ENCODE assay signal across 9 cellular contexts in the genomic region with DNA sequence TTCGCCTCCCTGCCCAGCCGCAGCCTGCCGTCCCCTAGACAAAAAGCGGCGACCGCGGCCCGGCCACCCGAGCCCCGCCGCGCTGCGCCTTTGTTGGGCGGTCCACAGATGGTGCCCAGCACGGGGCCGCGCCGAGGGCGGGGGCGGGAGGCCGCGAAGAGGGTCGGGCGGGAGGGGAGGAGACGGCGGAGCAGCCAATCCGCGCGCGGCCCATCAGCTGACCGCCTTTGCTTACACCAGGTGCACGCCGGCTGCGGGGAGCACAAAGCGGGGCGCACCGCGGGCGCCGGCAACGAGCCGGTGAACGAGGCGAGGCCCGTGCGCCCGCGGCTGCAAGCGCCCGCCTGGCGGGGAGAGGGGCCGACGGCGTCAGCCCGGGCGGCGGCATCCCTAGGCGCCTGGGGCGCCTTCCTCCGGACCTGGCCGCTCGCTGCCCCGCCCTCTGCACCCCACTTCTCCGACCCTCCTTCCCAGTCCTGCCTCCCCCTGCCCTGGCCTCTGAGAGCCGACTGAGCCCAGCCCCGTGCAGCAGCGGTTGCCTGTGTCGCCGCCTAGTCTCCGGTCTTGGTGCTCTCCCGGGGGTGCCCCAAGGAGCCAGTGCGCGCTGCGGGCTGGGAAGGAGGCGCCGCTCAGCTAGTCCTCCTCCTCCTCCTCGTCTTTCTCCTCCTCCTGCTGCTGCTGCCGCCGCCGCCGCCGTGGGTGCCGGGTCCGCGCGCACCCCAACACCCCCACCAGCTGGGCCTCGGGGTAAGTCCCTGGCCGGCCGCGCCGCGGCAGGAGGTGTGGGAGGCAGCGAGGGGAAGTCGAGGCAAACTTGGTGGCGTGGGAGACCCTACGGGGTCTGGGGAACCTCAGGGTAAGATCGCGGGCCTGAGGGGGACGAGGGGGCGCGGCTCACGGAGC. TPM values are rescaled to one million over a fixed set of nuclear protein-coding genes. Genes with fewer than 3 reads are reported as not detected.
DNase-seq lines count a peak whose midpoint lies in the region; ATAC-seq and TF ChIP-seq lines count a peak whose summit lies in the region.
"Had no signal": no experiment of that assay in that cellular context is flagged by ENCODE, and none has a peak within 500 bp of the region (broad histone marks: within the 10 kb centered on the region; RNA-seq: fewer than 3 reads in every experiment).

A gene (plus strand): TSS at position 259 of the 903 bp plus-strand sequence. CDS start 45,211 bp downstream, outside the sequence.

- H3K4me2 ChIP-seq in parathyroid adenoma (ENCODE audit: low read length): peak within 1 kb of the TSS; percentile 94
- H3K4me2 ChIP-seq: BLaER1 had no signal

- peak within 1 kb of the TSS; percentile 96 for H2AFZ ChIP-seq in parathyroid adenoma

- DNase-seq in stimulated activated naive CD4-positive, alpha-beta T cell (lab: John Stamatoyannopoulos, UW): peak; percentile 12 to 53 (median 22)
- DNase-seq in stimulated activated naive CD4-positive, alpha-beta T cell treated with Interleukin-2 at 50 U/mL for 16 hours (lab: John Stamatoyannopoulos, UW): no peak
- DNase-seq in NCI-H226 (peak; percentile 43), right atrium auricular region (ENCODE audit: low spot score) (no peak)
- peak; percentile 39 for DNase-seq in activated naive CD4-positive, alpha-beta T cell treated with anti-CD3 and anti-CD28 coated beads, Interleukin-2, amount 50 U/mL, for 16 hours

- peaks cover 0 to 7% of the 10 kb centered on the region in 2 donors for H3K27me3 ChIP-seq in right atrium auricular region
- H3K27me3 ChIP-seq in parathyroid adenoma (ENCODE audit: control insufficient read depth, insufficient read depth, low read length): no peaks in the 10 kb centered on the region
- H3K27me3 ChIP-seq: BLaER1 had no signal

- H3K4me1 ChIP-seq in right atrium auricular region: peaks cover 0 to 32% of the 10 kb centered on the region in 2 donors
- peaks cover 2% of the 10 kb centered on the region for H3K4me1 ChIP-seq in parathyroid adenoma
- no peaks in the 10 kb centered on the region for H3K4me1 ChIP-seq in urinary bladder (ENCODE audit: insufficient read depth)
- H3K4me1 ChIP-seq: BLaER1 had no signal

- under 1% methylated on average over 102 of the region's 102 CpGs for WGBS in urinary bladder

- no peak for ATAC-seq in GM18870 (IDR thresholded peaks at IDR 0.05; ENCODE audit: unreplicated experiment)

- no peaks in the 10 kb centered on the region for H3K79me2 ChIP-seq in parathyroid adenoma

- no peaks in the 10 kb centered on the region for H3K9me3 ChIP-seq in right atrium auricular region
- H3K9me3 ChIP-seq in parathyroid adenoma (ENCODE audit: control insufficient read depth, low read length): no peaks in the 10 kb centered on the region

- H3K4me3 ChIP-seq in right atrium auricular region (peak within 1 kb of the TSS; percentile 36 to 55), parathyroid adenoma (ENCODE audit: low read depth, low read length) (peak within 1 kb of the TSS; percentile 78), urinary bladder (ENCODE audit: low read depth, low read length) (peak within 1 kb of the TSS; percentile 60)
- H3K4me3 ChIP-seq: BLaER1 had no signal

- H3K36me3 ChIP-seq in right atrium auricular region: no peaks in the 10 kb centered on the region
- H3K36me3 ChIP-seq in parathyroid adenoma (ENCODE audit: control insufficient read depth, insufficient read depth, low read length): no peaks in the 10 kb centered on the region
- no peaks in the 10 kb centered on the region for H3K36me3 ChIP-seq in urinary bladder (ENCODE audit: insufficient read depth)
- H3K36me3 ChIP-seq: BLaER1 had no signal

- H3K9ac ChIP-seq in parathyroid adenoma: peak within 1 kb of the TSS; percentile 71
- H3K9ac ChIP-seq: BLaER1 had no signal

- H3K27ac ChIP-seq in right atrium auricular region (no peak within 1 kb of the TSS), parathyroid adenoma (peak within 1 kb of the TSS; percentile 84), urinary bladder (ENCODE audit: low read depth) (no peak within 1 kb of the TSS)
- H3K27ac ChIP-seq: BLaER1 had no signal

- TF ChIP-seq CTCF in right atrium auricular region (IDR thresholded peaks at IDR 0.05) (no peak), parathyroid adenoma (IDR thresholded peaks at IDR 0.05) (no peak)

RNA-seq across cellular contexts. Expression of the gene that starts here (rescaled TPM):
- total RNA-seq in right atrium auricular region (under 1 TPM in 1 of 2 donors, not detected in 1; 0.24 TPM), urinary bladder (18.2 TPM)
- 0.87 TPM for polyA plus RNA-seq in urinary bladder

Comparison
In these comparisons a context has a peak if more than half of its experiments do, and no peak if none do; other contexts are left out.
1. RNA of the gene that starts here (total RNA-seq): 18.2 TPM in urinary bladder (single experiment); 0.24 TPM in right atrium auricular region; every median in the first group is over 10 times any median in the second.
2. DNase-seq: peak in stimulated activated naive CD4-positive, alpha-beta T cell (6 of 6), NCI-H226 (single experiment) and activated naive CD4-positive, alpha-beta T cell treated with anti-CD3 and anti-CD28 coated beads, Interleukin-2, amount 50 U/mL, for 16 hours (single experiment); none in stimulated activated naive CD4-positive, alpha-beta T cell treated with Interleukin-2 at 50 U/mL for 16 hours (single experiment) and right atrium auricular region (single experiment).
3. Peak in every context shown above with its lines, with median percentiles within 50 percentile points of each other: H3K4me3 ChIP-seq.